ENCODE assay signal across 7 cellular contexts in genomic region chr17:40772101-40772500, GRCh38. TPM values are rescaled to one million over a fixed set of nuclear protein-coding genes. Genes with fewer than 3 reads are reported as not detected.
"Had no signal": no experiment of that assay in that cellular context is flagged by ENCODE, and none has a peak within 500 bp of the region (broad histone marks: within the 10 kb centered on the region; RNA-seq: fewer than 3 reads in every experiment).

Gene KRT26 (minus strand): TSS chr17:40772201. CDS start chr17:40772113, 88 bp downstream.

- H3K27ac ChIP-seq: HL-60 had no signal

- H3K36me3 Mint-ChIP-seq: IgD-negative memory B cell had no signal

- H3K9me3 Mint-ChIP-seq: IgD-negative memory B cell had no signal

- ATAC-seq: HepG2, K562 had no signal

- H3K27ac Mint-ChIP-seq: IgD-negative memory B cell had no signal

- H3K4me1 Mint-ChIP-seq: IgD-negative memory B cell had no signal

- DNase-seq: IMR-90 had no signal

- H3K4me3 ChIP-seq: K562 had no signal

RNA-seq across cellular contexts. Expression of gene KRT26, which starts in this region (rescaled TPM):
- total RNA-seq: HepG2, HT-29, HT1080, IMR-90, K562 had no signal
- polyA plus RNA-seq: HepG2, IgD-negative memory B cell, IMR-90, K562 had no signal
